Comparison of ENCODE assay signal across 23 cellular contexts in genomic region chr2:88069117-88069516, GRCh38. TPM values are rescaled to one million over a fixed set of nuclear protein-coding genes. Genes with fewer than 3 reads are reported as not detected.
DNase-seq lines count a peak whose midpoint lies in the region; ATAC-seq and TF ChIP-seq lines count a peak whose summit lies in the region.
"Had no signal": no experiment of that assay in that cellular context is flagged by ENCODE, and none has a peak within 500 bp of the region (broad histone marks: within the 10 kb centered on the region; RNA-seq: fewer than 3 reads in every experiment).

No MANE protein-coding gene starts in this region.

- H3K4me3 ChIP-seq in left ventricle myocardium inferior = peak overlapping the region; percentile 69
- H3K4me3 ChIP-seq in muscle layer of colon (ENCODE audit: low read depth in 1 of 2, low read length in 2 of 2) = peak overlapping the region in 1 of 2 donors; percentile 41
- peak overlapping the region; percentile 17 for H3K4me3 ChIP-seq in rectal smooth muscle tissue (ENCODE audit: low read length)
- H3K4me3 ChIP-seq: A549, BLaER1, GM23338 had no signal

- peak overlapping the region; percentile 90 for H3K27ac ChIP-seq in left ventricle myocardium inferior (replicated peaks)
- H3K27ac ChIP-seq in muscle layer of colon (ENCODE audit: low read depth, low read length) = peak overlapping the region; percentile 35
- peak overlapping the region; percentile 68 for H3K27ac ChIP-seq in rectal smooth muscle tissue (ENCODE audit: low read depth, low read length)
- H3K27ac ChIP-seq: A549, BLaER1 had no signal

- H3K27me3 ChIP-seq in left ventricle myocardium inferior (ENCODE audit: low read depth) (peaks cover 21% of the 10 kb centered on the region), muscle layer of colon (ENCODE audit: control insufficient read depth in 1 of 2, insufficient read depth in 2 of 2, low read length in 2 of 2) (no peaks in the 10 kb centered on the region), rectal smooth muscle tissue (ENCODE audit: control insufficient read depth, insufficient read depth, low read length) (no peaks in the 10 kb centered on the region)
- H3K27me3 ChIP-seq: BLaER1 had no signal

- H3K4me1 ChIP-seq in left ventricle myocardium inferior (peaks cover 15% of the 10 kb centered on the region), muscle layer of colon (ENCODE audit: insufficient read depth, low read length) (no peaks in the 10 kb centered on the region), rectal smooth muscle tissue (ENCODE audit: control insufficient read depth, insufficient read depth, low read length) (peaks cover 3% of the 10 kb centered on the region)
- H3K4me1 ChIP-seq: A549, BLaER1 had no signal

- no peak for ATAC-seq in Right ventricle myocardium inferior
- ATAC-seq in HG02884 (IDR thresholded peaks at IDR 0.05; ENCODE audit: unreplicated experiment) = no peak
- no peak for ATAC-seq in GM18861 (IDR thresholded peaks at IDR 0.05; ENCODE audit: unreplicated experiment)
- ATAC-seq: A549, GM23338, HCT116 had no signal

- H3K9ac ChIP-seq in muscle layer of colon (ENCODE audit: low read length) = peak overlapping the region; percentile 25
- H3K9ac ChIP-seq in rectal smooth muscle tissue (ENCODE audit: low read length) = no peak overlapping the region
- H3K9ac ChIP-seq: BLaER1 had no signal

- H3K9me3 ChIP-seq in left ventricle myocardium inferior (replicated peaks) (no peaks in the 10 kb centered on the region), muscle layer of colon (ENCODE audit: low read length) (no peaks in the 10 kb centered on the region)
- H3K9me3 ChIP-seq: A549, BLaER1 had no signal

- no peak for DNase-seq in left ventricle myocardium inferior
- no peak for DNase-seq in Right ventricle myocardium inferior (ENCODE audit: missing footprints)
- no peak for DNase-seq in AG20443 (ENCODE audit: low spot score)
- DNase-seq: CD4-positive, alpha-beta memory T cell; DMS153; GDM1; MM.1S; NCI-H1092; NCI-H1436 treated with DMSO at 0.1 percent for 48 hours; NCI-H2029; NCI-H345; NK-92 treated with Interleukin-12 subunit alpha and Interleukin-12 subunit beta, amount 100 ng/mL, for 24 hours; SHP77 treated with DMSO at 0.1 percent for 48 hours had no signal

- no peak for TF ChIP-seq CTCF in left ventricle myocardium inferior (IDR thresholded peaks at IDR 0.05; ENCODE audit: borderline replicate concordance)

- H3K36me3 ChIP-seq in left ventricle myocardium inferior (no peaks in the 10 kb centered on the region), muscle layer of colon (ENCODE audit: insufficient read depth, low read length) (no peaks in the 10 kb centered on the region), rectal smooth muscle tissue (ENCODE audit: control insufficient read depth, insufficient read depth, low read length) (no peaks in the 10 kb centered on the region)
- H3K36me3 ChIP-seq: BLaER1 had no signal

- intact Hi-C loops in left ventricle myocardium inferior (cut with micrococcal nuclease) (no loop called here), Right ventricle myocardium inferior (cut with DNase I) (no loop called here)

RNA-seq across cellular contexts. Expression of gene SMYD1, which starts 1.5 kb away (rescaled TPM):
- total RNA-seq in left ventricle myocardium inferior = 389 TPM
- 544 TPM for total RNA-seq in Right ventricle myocardium inferior
- total RNA-seq: CD4-positive, alpha-beta memory T cell; Daoy had no signal

RNA-seq across cellular contexts. Expression of gene KRCC1, which starts 13.5 kb away (rescaled TPM):
- total RNA-seq in left ventricle myocardium inferior = 21.2 TPM
- total RNA-seq in Right ventricle myocardium inferior = 23.8 TPM

RNA-seq across cellular contexts. Expression of gene RNU2-63P, which starts 52.8 kb away (rescaled TPM):
- not detected for total RNA-seq in left ventricle myocardium inferior
- not detected for total RNA-seq in Right ventricle myocardium inferior
- total RNA-seq: GM23338, LHCN-M2 had no signal

RNA-seq across cellular contexts. Expression of gene FABP1, which starts 58.7 kb away (rescaled TPM):
- total RNA-seq in left ventricle myocardium inferior (not detected), Right ventricle myocardium inferior (not detected)
- total RNA-seq: CD4-positive, alpha-beta memory T cell; Daoy; GM23338; LHCN-M2 had no signal

Comparison
In these comparisons a context has a peak if more than half of its experiments do, and no peak if none do; other contexts are left out.
1. H3K27ac ChIP-seq: peak in every context shown above with its lines; median percentile 90 in left ventricle myocardium inferior; 68 in rectal smooth muscle tissue; 35 in muscle layer of colon.